Comparison of ENCODE assay signal across 8 cellular contexts in genomic region chr7:121278120-121279021, GRCh38. TPM values are rescaled to one million over a fixed set of nuclear protein-coding genes. Genes with fewer than 3 reads are reported as not detected.
A peak's percentile ranks its signal among the peaks of the same experiment; 100 is the strongest.
DNase-seq lines count a peak whose midpoint lies in the region; ATAC-seq, FAIRE-seq and TF ChIP-seq lines count a peak whose summit lies in the region.

No MANE protein-coding gene starts in this region.

- no peak overlapping the region for H3K4me3 Mint-ChIP-seq in naive thymus-derived CD4-positive, alpha-beta T cell

- H3K36me3 ChIP-seq in naive thymus-derived CD4-positive, alpha-beta T cell (ENCODE audit: control insufficient read depth in 2 of 3, insufficient read depth in 3 of 3, low read length in 3 of 3), result no peaks in the 10 kb centered on the region

- no peak for TF ChIP-seq CTCF in foreskin keratinocyte (conservative IDR thresholded peaks at IDR 0.05)

- H3K9me3 Mint-ChIP-seq in naive thymus-derived CD4-positive, alpha-beta T cell, result peaks cover 0 to 5% (median 0%) of the 10 kb centered on the region in 11 donors

- peaks cover 4% of the 10 kb centered on the region for H3K4me1 ChIP-seq in foreskin keratinocyte
- no peaks in the 10 kb centered on the region for H3K4me1 ChIP-seq in naive thymus-derived CD4-positive, alpha-beta T cell (ENCODE audit: control insufficient read depth in 2 of 2, insufficient read depth in 2 of 2, low read length in 2 of 2)

- H3K27me3 Mint-ChIP-seq in naive thymus-derived CD4-positive, alpha-beta T cell, result peaks cover 9 to 17% (median 14%) of the 10 kb centered on the region in 5 donors

- H3K4me3 ChIP-seq in naive thymus-derived CD4-positive, alpha-beta T cell (ENCODE audit: low read length), result no peak overlapping the region

- intact Hi-C loops in naive thymus-derived CD4-positive, alpha-beta T cell (cut with micrococcal nuclease), result no loop called here

- POLR2A ChIA-PET in naive thymus-derived CD4-positive, alpha-beta T cell (lab: Charles Lee), result no interaction called here

- no peak for TF ChIP-seq POLR2A in H54 (IDR thresholded peaks at IDR 0.05; ENCODE audit: low read depth, low read length)

- H3K36me3 Mint-ChIP-seq in naive thymus-derived CD4-positive, alpha-beta T cell, result no peaks in the 10 kb centered on the region

- CTCF ChIA-PET in naive thymus-derived CD4-positive, alpha-beta T cell (lab: Charles Lee), result interaction anchor here (0.6 kb wide), 1 partner anchor 244 kb away, joined by 5 read pairs; no protein-coding TSS in a partner anchor

- ATAC-seq in GM18508 (IDR thresholded peaks at IDR 0.05; ENCODE audit: insufficient read depth, unreplicated experiment) (peak; percentile 100), foreskin keratinocyte (peak; percentile 99)
- no peak for ATAC-seq in naive thymus-derived CD4-positive, alpha-beta T cell

- H3K4me1 Mint-ChIP-seq in naive thymus-derived CD4-positive, alpha-beta T cell, result peaks cover 0 to 13% (median 0%) of the 10 kb centered on the region in 7 donors

- no peak overlapping the region for H3K27ac Mint-ChIP-seq in naive thymus-derived CD4-positive, alpha-beta T cell

- H3K27me3 ChIP-seq in foreskin keratinocyte, result no peaks in the 10 kb centered on the region
- no peaks in the 10 kb centered on the region for H3K27me3 ChIP-seq in naive thymus-derived CD4-positive, alpha-beta T cell (ENCODE audit: control insufficient read depth in 2 of 2, insufficient read depth in 2 of 2, low read length in 2 of 2)

- peak overlapping the region; percentile 69 for H3K27ac ChIP-seq in foreskin keratinocyte
- H3K27ac ChIP-seq in naive thymus-derived CD4-positive, alpha-beta T cell (ENCODE audit: low read depth, low read length), result no peak overlapping the region

- DNase-seq in H54 (ENCODE audit: insufficient read length, low spot score) (no peak), NCI-H226 (peak; percentile 21), foreskin keratinocyte (peak; percentile 25 to 64), hippocampal formation (lab: John Stamatoyannopoulos, UW) (no peak), COR-L47 (lab: John Stamatoyannopoulos, UW) (no peak), NCI-H2171 treated with DMSO at 0.1 percent for 48 hours (lab: John Stamatoyannopoulos, UW) (no peak)
- no peak for DNase-seq in naive thymus-derived CD4-positive, alpha-beta T cell

- no peaks in the 10 kb centered on the region for H3K9me3 ChIP-seq in naive thymus-derived CD4-positive, alpha-beta T cell (ENCODE audit: control insufficient read depth in 2 of 3, low read length in 3 of 3)

- peak; percentile 89 for FAIRE-seq in H54 (lab: Jason Lieb, UNC)

RNA-seq across cellular contexts. Expression of gene WNT16, which starts 50.4 kb away (rescaled TPM):
- not detected in 2 replicates for total RNA-seq in foreskin keratinocyte
- polyA plus RNA-seq in foreskin keratinocyte, result not detected in 2 replicates
- not detected for total RNA-seq in naive thymus-derived CD4-positive, alpha-beta T cell
- polyA plus RNA-seq in naive thymus-derived CD4-positive, alpha-beta T cell, result not detected

Comparison
In these comparisons a context has a peak if more than half of its experiments do, and no peak if none do; other contexts are left out.
1. DNase-seq: peak in NCI-H226 (single experiment) and foreskin keratinocyte (2 of 2); none in H54 (single experiment), hippocampal formation (0 of 2), COR-L47 (single experiment), naive thymus-derived CD4-positive, alpha-beta T cell (0 of 9) and NCI-H2171 treated with DMSO at 0.1 percent for 48 hours (single experiment).